In genomic region chr1:171403396-171403795, GRCh38 we compare ENCODE assay signal across 17 cellular contexts.
DNase-seq lines count a peak whose midpoint lies in the region; ATAC-seq and TF ChIP-seq lines count a peak whose summit lies in the region.
"Had no signal": no experiment of that assay in that cellular context is flagged by ENCODE, and none has a peak within 500 bp of the region (broad histone marks: within the 10 kb centered on the region; RNA-seq: fewer than 3 reads in every experiment).

No MANE protein-coding gene starts in this region.

- no peak for TF ChIP-seq CTCF in RWPE2 (IDR thresholded peaks at IDR 0.05; ENCODE audit: poor library complexity, severe bottlenecking)

- no peaks in the 10 kb centered on the region for H3K9me3 ChIP-seq in RWPE2 (ENCODE audit: severe bottlenecking)

- H3K27ac ChIP-seq in RWPE2 (ENCODE audit: poor library complexity, severe bottlenecking), result no peak overlapping the region
- H3K27ac ChIP-seq in epithelial cell of prostate, result peak overlapping the region; percentile 34
- H3K27ac ChIP-seq: sigmoid colon had no signal

- ATAC-seq in RWPE2 (ENCODE audit: low read depth) (peak; percentile 61; the same call in 2 of the 3 replicates), HG03159 (IDR thresholded peaks at IDR 0.05; ENCODE audit: unreplicated experiment) (no peak)
- ATAC-seq: activated naive CD8-positive, alpha-beta T cell treated with anti-CD3 and anti-CD28 coated beads, Interleukin-2, amount 50 U/mL, for 24 hours; left cardiac atrium; SK-N-SH treated with all-trans-retinoic acid at 6 μM for 48 hours had no signal

- no peaks in the 10 kb centered on the region for H3K27me3 ChIP-seq in RWPE2 (ENCODE audit: insufficient read depth, poor library complexity, severe bottlenecking)
- H3K27me3 ChIP-seq: sigmoid colon had no signal

- no peak overlapping the region for H3K4me3 ChIP-seq in RWPE2 (ENCODE audit: severe bottlenecking)
- H3K4me3 ChIP-seq: sigmoid colon had no signal

- H3K4me1 ChIP-seq in RWPE2 (ENCODE audit: insufficient read depth, poor library complexity, severe bottlenecking), result no peaks in the 10 kb centered on the region
- H3K4me1 ChIP-seq: sigmoid colon had no signal

- peak; percentile 75 for DNase-seq in H4 (ENCODE audit: low spot score)
- DNase-seq in RWPE2 (ENCODE audit: low spot score), result no peak
- DNase-seq in epithelial cell of prostate (ENCODE audit: low read depth, low spot score), result peak; percentile 31
- DNase-seq in renal cortical epithelial cell (ENCODE audit: low read depth), result peak; percentile 35
- no peak for DNase-seq in stimulated activated CD4-positive, alpha-beta T cell treated with anti-CD3 and anti-CD28 coated beads, Interleukin-12 subunit alpha, Interleukin-12 subunit beta, amount 100 ng/mL, for 4 hours
- no peak for DNase-seq in NCI-H1048 (lab: John Stamatoyannopoulos, UW)
- DNase-seq in activated effector memory CD4-positive, alpha-beta T cell treated with anti-CD3 and anti-CD28 coated beads, Interleukin-2, amount 50 U/mL, for 16 hours, result no peak
- DNase-seq: activated CD4-positive, CD25-positive, alpha-beta regulatory T cell treated with anti-CD3 and anti-CD28 coated beads, Interleukin-2, amount 50 U/mL, for 72 hours; activated naive CD8-positive, alpha-beta T cell treated with anti-CD3 and anti-CD28 coated beads, Interleukin-2, amount 50 U/mL, for 24 hours; activated T-cell treated with anti-CD3 and anti-CD28 coated beads, Interleukin-2, amount 50 U/mL, for 1 hour; CD4-positive, CD25-positive, alpha-beta regulatory T cell; left cardiac atrium; NCI-H1436 treated with DMSO at 0.1 percent for 48 hours; NCI-H82; sigmoid colon had no signal

- H3K36me3 ChIP-seq in RWPE2 (ENCODE audit: low read depth), result no peaks in the 10 kb centered on the region
- H3K36me3 ChIP-seq: sigmoid colon had no signal

Comparison
In these comparisons a context has a peak if more than half of its experiments do, and no peak if none do; other contexts are left out.
1. DNase-seq: peak in H4 (single experiment), epithelial cell of prostate (single experiment) and renal cortical epithelial cell (single experiment); none in RWPE2 (single experiment), stimulated activated CD4-positive, alpha-beta T cell treated with anti-CD3 and anti-CD28 coated beads, Interleukin-12 subunit alpha, Interleukin-12 subunit beta, amount 100 ng/mL, for 4 hours (single experiment), NCI-H1048 (single experiment) and activated effector memory CD4-positive, alpha-beta T cell treated with anti-CD3 and anti-CD28 coated beads, Interleukin-2, amount 50 U/mL, for 16 hours (single experiment).